In genomic region chr20:25376886-25377285, GRCh38 we compare ENCODE assay signal across 1 cellular context.
TF ChIP-seq lines count a peak whose summit lies in the region.

No MANE protein-coding gene starts in this region.

TF ChIP-seq in SK-N-SH, 30 proteins besides CTCF, POLR2A, EP300 and RAD21 (continued from another document):
- TF ChIP-seq REST (IDR thresholded peaks at IDR 0.05; ENCODE audit: low read depth, low read length) (no peak), JUND (IDR thresholded peaks at IDR 0.05) (no peak), SMC3 (IDR thresholded peaks at IDR 0.05; ENCODE audit: low read depth, low read length) (no peak), IRF3 (IDR thresholded peaks at IDR 0.05; ENCODE audit: low read depth, low read length) (no peak), RCOR1 (IDR thresholded peaks at IDR 0.05; ENCODE audit: low read length) (no peak), CHD2 (IDR thresholded peaks at IDR 0.05; ENCODE audit: low read length, partially characterized antibody) (no peak), TEAD4 (IDR thresholded peaks at IDR 0.05; ENCODE audit: borderline replicate concordance, insufficient read depth) (no peak), EZH2phosphoT487 (IDR thresholded peaks at IDR 0.05; ENCODE audit: borderline replicate concordance, low read depth) (no peak), ELF1 (IDR thresholded peaks at IDR 0.05) (no peak)
- TF ChIP-seq, protein P1, sequence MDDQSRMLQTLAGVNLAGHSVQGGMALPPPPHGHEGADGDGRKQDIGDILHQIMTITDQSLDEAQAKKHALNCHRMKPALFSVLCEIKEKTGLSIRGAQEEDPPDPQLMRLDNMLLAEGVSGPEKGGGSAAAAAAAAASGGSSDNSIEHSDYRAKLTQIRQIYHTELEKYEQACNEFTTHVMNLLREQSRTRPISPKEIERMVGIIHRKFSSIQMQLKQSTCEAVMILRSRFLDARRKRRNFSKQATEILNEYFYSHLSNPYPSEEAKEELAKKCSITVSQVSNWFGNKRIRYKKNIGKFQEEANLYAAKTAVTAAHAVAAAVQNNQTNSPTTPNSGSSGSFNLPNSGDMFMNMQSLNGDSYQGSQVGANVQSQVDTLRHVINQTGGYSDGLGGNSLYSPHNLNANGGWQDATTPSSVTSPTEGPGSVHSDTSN (IDR thresholded peaks at IDR 0.05), result no peak
